In genomic region chr3:141486735-141487418, GRCh38 we compare ENCODE assay signal across 1 cellular context.
TF ChIP-seq lines count a peak whose summit lies in the region.

Gene RASA2, plus strand, starts transcription at chr3:141487027. Its CDS starts 57 bp downstream, at chr3:141487084.

TF ChIP-seq in HepG2, 621 proteins besides CTCF, POLR2A, EP300 and RAD21 (continued from another document):
- TF ChIP-seq MXD1 (CRISPR knock-in tag; IDR thresholded peaks at IDR 0.05) (no peak), SPEN (CRISPR knock-in tag; IDR thresholded peaks at IDR 0.05; ENCODE audit: low read depth) (0 out of 2 replicates have a peak, but pooled peaks have one; percentile 19), ZNF136 (CRISPR knock-in tag; IDR thresholded peaks at IDR 0.05; ENCODE audit: low read depth) (no peak), ZMYM4 (CRISPR knock-in tag; IDR thresholded peaks at IDR 0.05) (0 out of 2 replicates have a peak, but pooled peaks have one; percentile 1), HNRNPLL (IDR thresholded peaks at IDR 0.05; ENCODE audit: low read depth, low read length, poor library complexity, severe bottlenecking) (peak; percentile 73), ZNF639 (CRISPR knock-in tag; conservative IDR thresholded peaks at IDR 0.05) (no peak), CEBPB (IDR thresholded peaks at IDR 0.05; ENCODE audit: borderline replicate concordance, low read depth, low read length) (no peak), TEAD3 (CRISPR knock-in tag; optimal IDR thresholded peaks at IDR 0.05; ENCODE audit: borderline replicate concordance) (no peak), AKNA (CRISPR knock-in tag; IDR thresholded peaks at IDR 0.05; ENCODE audit: borderline replicate concordance) (no peak), ZNF235 (CRISPR knock-in tag; IDR thresholded peaks at IDR 0.05; ENCODE audit: borderline replicate concordance) (no peak), MTF2 (CRISPR knock-in tag; IDR thresholded peaks at IDR 0.05; ENCODE audit: borderline replicate concordance) (no peak), XRCC5 (optimal IDR thresholded peaks at IDR 0.05; ENCODE audit: low read length) (no peak), HDAC2 (CRISPR knock-in tag; IDR thresholded peaks at IDR 0.05) (no peak), ZBTB25 (CRISPR knock-in tag; IDR thresholded peaks at IDR 0.05) (no peak), DZIP1 (CRISPR knock-in tag; IDR thresholded peaks at IDR 0.05) (peak; percentile 65; the same call in 1 of the 2 replicates), ZNF260 (CRISPR knock-in tag; IDR thresholded peaks at IDR 0.05; ENCODE audit: borderline replicate concordance, low read depth) (no peak), TOE1 (CRISPR knock-in tag; IDR thresholded peaks at IDR 0.05) (no peak), TBP (CRISPR knock-in tag; IDR thresholded peaks at IDR 0.05) (no peak), ZBTB33 (CRISPR knock-in tag; IDR thresholded peaks at IDR 0.05) (no peak), THAP11 (CRISPR knock-in tag; IDR thresholded peaks at IDR 0.05) (0 out of 2 replicates have a peak, but pooled peaks have one; percentile 12), NFYB (CRISPR knock-in tag; IDR thresholded peaks at IDR 0.05) (no peak), SNAI1 (CRISPR knock-in tag; IDR thresholded peaks at IDR 0.05; ENCODE audit: borderline replicate concordance) (no peak), ZNF234 (CRISPR knock-in tag; conservative IDR thresholded peaks at IDR 0.05) (no peak), JUNB (CRISPR knock-in tag; IDR thresholded peaks at IDR 0.05; ENCODE audit: borderline replicate concordance) (no peak), ZBTB2 (CRISPR knock-in tag; IDR thresholded peaks at IDR 0.05; ENCODE audit: low read depth) (peak; percentile 49; the same call in 1 of the 2 replicates), RARA (CRISPR knock-in tag; IDR thresholded peaks at IDR 0.05) (no peak), CBX5 (CRISPR knock-in tag; IDR thresholded peaks at IDR 0.05; ENCODE audit: borderline replicate concordance) (no peak), MAX (IDR thresholded peaks at IDR 0.05) (peak; percentile 51; the same call in 1 of the 2 replicates)
